Comparison of ENCODE assay signal across 8 cellular contexts in the genomic region with DNA sequence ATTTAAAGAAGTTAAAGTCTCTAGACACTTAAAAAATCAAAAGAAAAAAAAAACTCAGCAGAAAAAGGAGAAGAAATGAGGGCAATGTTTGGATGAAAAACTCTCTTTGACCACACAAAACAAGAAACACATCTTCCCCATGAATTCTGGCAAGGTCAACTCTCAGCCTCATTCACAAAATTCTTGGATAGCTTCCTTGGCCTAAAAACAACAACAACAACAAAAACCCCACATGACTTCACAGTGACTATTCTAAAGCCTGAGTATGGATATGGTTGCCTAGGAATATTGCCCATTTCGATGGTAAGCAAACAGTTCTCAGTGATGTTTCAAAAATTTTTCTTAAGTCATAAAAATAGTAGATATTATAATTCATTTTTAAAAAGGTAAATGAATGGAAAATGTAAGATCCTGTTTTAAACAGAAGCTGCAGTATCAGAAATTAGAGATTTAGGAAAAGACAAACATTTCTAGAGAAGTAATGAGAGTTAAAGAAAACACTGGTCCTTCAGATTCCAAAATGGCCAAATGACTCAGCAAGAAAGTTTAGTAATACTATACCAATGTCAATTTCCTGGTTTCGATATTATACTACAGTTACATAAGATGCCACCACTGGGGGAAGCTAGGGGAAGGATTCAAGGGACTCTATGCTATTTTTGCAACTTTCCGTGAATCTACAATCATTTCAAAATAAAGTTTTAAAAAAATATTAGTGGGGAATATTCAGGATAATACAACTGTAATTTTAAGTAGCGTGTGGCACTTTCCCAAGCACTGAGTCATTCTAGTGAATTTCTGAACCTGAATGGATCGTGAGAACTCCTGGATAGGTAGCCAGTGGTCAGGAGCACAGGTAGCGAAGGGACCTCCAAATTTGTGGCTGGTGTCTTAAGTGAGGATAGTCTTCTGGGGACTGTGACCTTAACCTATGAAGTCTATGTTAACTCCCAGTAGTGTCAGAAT. TPM values are rescaled to one million over a fixed set of nuclear protein-coding genes. Genes with fewer than 3 reads are reported as not detected.
DNase-seq lines count a peak whose midpoint lies in the region; ATAC-seq and TF ChIP-seq lines count a peak whose summit lies in the region.

No MANE protein-coding gene starts in this region.

- 61 to 64% methylated on average over 6 of the region's 6 CpGs for WGBS in esophagus squamous epithelium, 2 donors
- 81 to 87% methylated on average over 6 of the region's 6 CpGs for WGBS in sigmoid colon, 2 donors

- H3K4me1 Mint-ChIP-seq in stimulated activated naive CD8-positive, alpha-beta T cell treated with anti-CD3 and anti-CD28 coated beads, Interleukin-15, amount 100 ng/mL, for 72 hours = peaks cover 15% of the 10 kb centered on the region

- TF ChIP-seq POLR2A in esophagus squamous epithelium (IDR thresholded peaks at IDR 0.05) (no peak), sigmoid colon (IDR thresholded peaks at IDR 0.05) (no peak)

- no peak for TF ChIP-seq CTCF in RWPE1 (conservative IDR thresholded peaks at IDR 0.05; ENCODE audit: low read depth)
- TF ChIP-seq CTCF in esophagus squamous epithelium (IDR thresholded peaks at IDR 0.05) = no peak
- no peak for TF ChIP-seq CTCF in sigmoid colon (IDR thresholded peaks at IDR 0.05)

- H3K27ac Mint-ChIP-seq in stimulated activated naive CD8-positive, alpha-beta T cell treated with anti-CD3 and anti-CD28 coated beads, Interleukin-15, amount 100 ng/mL, for 72 hours = peak overlapping the region in 1 of 2 donors; percentile 66

- intact Hi-C loops in esophagus squamous epithelium (cut with DNase I) (no loop called here), sigmoid colon (cut with DNase I) (no loop called here)

- no peaks in the 10 kb centered on the region for H3K27me3 ChIP-seq in esophagus squamous epithelium
- H3K27me3 ChIP-seq in sigmoid colon = no peaks in the 10 kb centered on the region

- H3K9me3 Mint-ChIP-seq in stimulated activated naive CD8-positive, alpha-beta T cell treated with anti-CD3 and anti-CD28 coated beads, Interleukin-15, amount 100 ng/mL, for 72 hours = peaks cover 3 to 7% of the 10 kb centered on the region in 2 donors

- H3K9me3 ChIP-seq in esophagus squamous epithelium (no peaks in the 10 kb centered on the region), sigmoid colon (no peaks in the 10 kb centered on the region)

- H3K4me3 ChIP-seq in esophagus squamous epithelium (no peak overlapping the region), sigmoid colon (no peak overlapping the region)

- H3K27ac ChIP-seq in RWPE1 (no peak overlapping the region), esophagus squamous epithelium (peak overlapping the region in 3 of 4 donors; percentile 30 to 56 (median 54)), sigmoid colon (peak overlapping the region in 2 of 4 donors; percentile 28 to 41)

- DNase-seq in GM03348 (ENCODE audit: low spot score) (peak; percentile 50), RWPE1 (ENCODE audit: low spot score) (peak; percentile 22), esophagus squamous epithelium (lab: John Stamatoyannopoulos, UW) (no peak), putamen (ENCODE audit: low spot score) (peak; percentile 74), sigmoid colon (no peak), NCI-H2081 (lab: John Stamatoyannopoulos, UW) (no peak)
- no peak for DNase-seq in stimulated activated naive CD8-positive, alpha-beta T cell treated with anti-CD3 and anti-CD28 coated beads, Interleukin-15, amount 100 ng/mL, for 72 hours

- POLR2A ChIA-PET in RWPE1 (lab: Yijun Ruan, JAX; ENCODE audit: low non-redundant PET) = no interaction called here

- ATAC-seq in stimulated activated naive CD8-positive, alpha-beta T cell treated with anti-CD3 and anti-CD28 coated beads, Interleukin-15, amount 100 ng/mL, for 72 hours = no peak
- no peak for ATAC-seq in GM21717 (IDR thresholded peaks at IDR 0.05; ENCODE audit: unreplicated experiment)

- H3K4me3 Mint-ChIP-seq in stimulated activated naive CD8-positive, alpha-beta T cell treated with anti-CD3 and anti-CD28 coated beads, Interleukin-15, amount 100 ng/mL, for 72 hours = no peak overlapping the region

- H3K27me3 Mint-ChIP-seq in stimulated activated naive CD8-positive, alpha-beta T cell treated with anti-CD3 and anti-CD28 coated beads, Interleukin-15, amount 100 ng/mL, for 72 hours = no peaks in the 10 kb centered on the region

- CTCF ChIA-PET in RWPE1 (lab: Yijun Ruan, JAX) = no interaction called here

- TF ChIP-seq EP300 in sigmoid colon (IDR thresholded peaks at IDR 0.05) = no peak

- H3K4me1 ChIP-seq in esophagus squamous epithelium (peaks cover 0 to 17% (median 15%) of the 10 kb centered on the region in 3 donors), sigmoid colon (peaks cover 0 to 18% (median 15%) of the 10 kb centered on the region in 4 donors)

- H3K36me3 ChIP-seq in esophagus squamous epithelium (peaks cover 0 to 25% (median 0%) of the 10 kb centered on the region in 3 donors), sigmoid colon (peaks cover 0 to 7% (median 0%) of the 10 kb centered on the region in 4 donors)

RNA-seq across cellular contexts. Expression of a gene that starts 37.8 kb away (rescaled TPM):
- total RNA-seq in esophagus squamous epithelium (10 to 100 TPM; 13.1 to 23.5 (median 18.4) TPM), sigmoid colon (10 to 100 TPM; 27.6 to 35.2 (median 29.8) TPM)
- 10 to 100 TPM; 10.3 to 19.2 (median 16.0) TPM for polyA plus RNA-seq in sigmoid colon

Comparison
In these comparisons a context has a peak if more than half of its experiments do, and no peak if none do; other contexts are left out.
1. DNase-seq: peak in GM03348 (single experiment), RWPE1 (single experiment) and putamen (single experiment); none in esophagus squamous epithelium (single experiment), sigmoid colon (single experiment), stimulated activated naive CD8-positive, alpha-beta T cell treated with anti-CD3 and anti-CD28 coated beads, Interleukin-15, amount 100 ng/mL, for 72 hours (0 of 2) and NCI-H2081 (0 of 2).